20 cellular contexts compared by ENCODE assay signal in the genomic region with DNA sequence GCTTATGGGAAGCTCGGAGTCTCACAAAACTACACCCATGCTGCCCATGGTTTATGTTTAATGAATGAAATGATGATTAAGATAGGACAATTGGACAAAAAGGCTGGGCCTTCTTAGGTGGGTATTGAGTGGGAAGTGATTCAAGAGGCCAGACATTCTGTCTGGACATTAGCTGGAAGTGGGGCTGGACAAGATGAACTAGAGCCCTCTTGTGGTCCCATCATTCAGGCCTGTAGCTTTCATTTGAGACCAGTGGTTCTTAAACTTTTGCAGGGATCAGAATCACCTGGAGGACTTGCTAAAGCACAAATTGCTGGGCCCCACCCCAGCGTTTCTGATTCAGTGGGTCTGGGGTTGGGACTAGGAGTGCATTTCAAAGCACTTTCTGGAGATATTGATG.
DNase-seq lines count a peak whose midpoint lies in the region; ATAC-seq and TF ChIP-seq lines count a peak whose summit lies in the region.
"Had no signal": no experiment of that assay in that cellular context is flagged by ENCODE, and none has a peak within 500 bp of the region (broad histone marks: within the 10 kb centered on the region; RNA-seq: fewer than 3 reads in every experiment).

No MANE protein-coding gene starts in this region.

- POLR2A ChIA-PET in Panc1 (lab: Charles Lee): no interaction called here

- H3K9me3 ChIP-seq in Panc1 (ENCODE audit: control insufficient read depth, insufficient read depth, low read depth, low read length): no peaks in the 10 kb centered on the region; the same call in 1 of the 2 replicates

- H3K36me3 ChIP-seq in Panc1 (ENCODE audit: control insufficient read depth, insufficient read depth, low read length): no peaks in the 10 kb centered on the region
- H3K36me3 ChIP-seq: colonic mucosa, thoracic aorta had no signal

- no peak overlapping the region for H3K27ac ChIP-seq in Panc1 (ENCODE audit: low read length)
- H3K27ac ChIP-seq: A549, colonic mucosa, psoas muscle, thoracic aorta had no signal

- TF ChIP-seq CTCF in Panc1 (IDR thresholded peaks at IDR 0.05) (peak; percentile 21), neural crest cell (conservative IDR thresholded peaks at IDR 0.05) (no peak)

- no peak overlapping the region for H3K4me3 ChIP-seq in Panc1 (ENCODE audit: low read depth in 2 of 2, low read length in 2 of 2)
- H3K4me3 ChIP-seq: A549, colonic mucosa, psoas muscle, thoracic aorta had no signal

- BruUV-seq in Panc1 (replicated peaks; lab: Mats Ljungman, UMichigan): no TSS peak

- H3K4me3 Mint-ChIP-seq in neural crest cell: no peak overlapping the region
- no peak overlapping the region for H3K4me3 Mint-ChIP-seq in stimulated activated memory B cell treated with anti-CD40 and anti-IgM and Interleukin-4, amounts not matched to agents 10 μg/mL and 1 μg/mL and 100 μg/mL, for 72 hours
- H3K4me3 Mint-ChIP-seq: activated naive CD8-positive, alpha-beta T cell treated with anti-CD3 and anti-CD28 coated beads, Interleukin-2, amount 10 ng/mL, durations not matched to agents 7 days and 5 days; activated T-cell treated with anti-CD3 and anti-CD28 coated beads, Interleukin-2, amount 50 U/mL, for 4 hours had no signal

- H3K27ac Mint-ChIP-seq in neural crest cell (ENCODE audit: unreplicated experiment): peak overlapping the region; percentile 82
- no peak overlapping the region for H3K27ac Mint-ChIP-seq in stimulated activated memory B cell treated with anti-CD40 and anti-IgM and Interleukin-4, amounts not matched to agents 10 μg/mL and 1 μg/mL and 100 μg/mL, for 72 hours
- H3K27ac Mint-ChIP-seq: activated naive CD8-positive, alpha-beta T cell treated with anti-CD3 and anti-CD28 coated beads, Interleukin-2, amount 10 ng/mL, durations not matched to agents 7 days and 5 days had no signal

- no peaks in the 10 kb centered on the region for H3K27me3 ChIP-seq in Panc1 (ENCODE audit: control insufficient read depth, insufficient read depth, low read length)
- H3K27me3 ChIP-seq: colonic mucosa had no signal

- CTCF ChIA-PET in Panc1 (lab: Charles Lee): no interaction called here

- no peaks in the 10 kb centered on the region for H3K4me1 ChIP-seq in Panc1 (ENCODE audit: control insufficient read depth, insufficient read depth, low read length)
- H3K4me1 ChIP-seq: A549, colonic mucosa had no signal

- no peak for ATAC-seq in Panc1
- no peak for ATAC-seq in stimulated activated memory B cell treated with anti-CD40 and anti-IgM and Interleukin-4, amounts not matched to agents 10 μg/mL and 1 μg/mL and 100 μg/mL, for 72 hours
- ATAC-seq: activated T-cell treated with anti-CD3 and anti-CD28 coated beads, Interleukin-2, amount 50 U/mL, for 4 hours; left colon; psoas muscle had no signal

- peaks cover 5% of the 10 kb centered on the region for H3K4me1 Mint-ChIP-seq in neural crest cell
- H3K4me1 Mint-ChIP-seq in stimulated activated memory B cell treated with anti-CD40 and anti-IgM and Interleukin-4, amounts not matched to agents 10 μg/mL and 1 μg/mL and 100 μg/mL, for 72 hours: no peaks in the 10 kb centered on the region
- H3K4me1 Mint-ChIP-seq: activated naive CD8-positive, alpha-beta T cell treated with anti-CD3 and anti-CD28 coated beads, Interleukin-2, amount 10 ng/mL, durations not matched to agents 7 days and 5 days had no signal

- DNase-seq in NCI-H524 (lab: John Stamatoyannopoulos, UW): peak; percentile 36 to 55
- DNase-seq in NCI-H524 treated with DMSO at 0.1 percent for 48 hours (lab: John Stamatoyannopoulos, UW): no peak
- no peak for DNase-seq in Panc1 (ENCODE audit: low read depth, low spot score)
- peak; percentile 13 for DNase-seq in dermis blood vessel endothelial cell
- no peak for DNase-seq in neural crest cell (ENCODE audit: low read depth, low spot score)
- DNase-seq in kidney tubule cell (ENCODE audit: low spot score): no peak
- no peak for DNase-seq in NCI-H226
- DNase-seq: activated CD4-positive, alpha-beta T cell treated with anti-CD3 and anti-CD28 coated beads, Interleukin-2, amount 50 U/mL, for 4 hours; activated naive CD8-positive, alpha-beta T cell treated with anti-CD3 and anti-CD28 coated beads, Interleukin-2, amount 10 ng/mL, durations not matched to agents 7 days and 5 days; activated T-cell treated with anti-CD3 and anti-CD28 coated beads, Interleukin-2, amount 50 U/mL, for 4 hours; colonic mucosa; hippocampal formation; left colon; NCI-H2029; NCI-H748 treated with DMSO at 0.1 percent for 48 hours; psoas muscle; stimulated activated CD4-positive, alpha-beta T cell treated with anti-CD3 and anti-CD28 coated beads, Interleukin-1b, Interleukin-23, amount 100 ng/mL, for 48 hours had no signal

- H3K36me3 Mint-ChIP-seq in neural crest cell (ENCODE audit: low read depth): peaks cover 21% of the 10 kb centered on the region
- H3K36me3 Mint-ChIP-seq in stimulated activated memory B cell treated with anti-CD40 and anti-IgM and Interleukin-4, amounts not matched to agents 10 μg/mL and 1 μg/mL and 100 μg/mL, for 72 hours: no peaks in the 10 kb centered on the region

- in situ Hi-C loops in Panc1 (cut with HindIII; ENCODE audit: low pct_unique_long_range_greater_than_20kb, low sequenced_read_pairs): no loop called here

- peaks cover 19% of the 10 kb centered on the region for H3K9me3 Mint-ChIP-seq in neural crest cell
- peaks cover 18% of the 10 kb centered on the region for H3K9me3 Mint-ChIP-seq in stimulated activated memory B cell treated with anti-CD40 and anti-IgM and Interleukin-4, amounts not matched to agents 10 μg/mL and 1 μg/mL and 100 μg/mL, for 72 hours

- intact Hi-C loops in Panc1 (cut with micrococcal nuclease; ENCODE audit: unreplicated experiment): no loop called here

- H3K27me3 Mint-ChIP-seq in neural crest cell (ENCODE audit: low read depth): no peaks in the 10 kb centered on the region
- H3K27me3 Mint-ChIP-seq in stimulated activated memory B cell treated with anti-CD40 and anti-IgM and Interleukin-4, amounts not matched to agents 10 μg/mL and 1 μg/mL and 100 μg/mL, for 72 hours: no peaks in the 10 kb centered on the region

Comparison
In these comparisons a context has a peak if more than half of its experiments do, and no peak if none do; other contexts are left out.
1. DNase-seq: peak in NCI-H524 (2 of 2) and dermis blood vessel endothelial cell (single experiment); none in NCI-H524 treated with DMSO at 0.1 percent for 48 hours (single experiment), Panc1 (single experiment), neural crest cell (single experiment), kidney tubule cell (single experiment) and NCI-H226 (single experiment).